19 cellular contexts compared by ENCODE assay signal in the genomic region with DNA sequence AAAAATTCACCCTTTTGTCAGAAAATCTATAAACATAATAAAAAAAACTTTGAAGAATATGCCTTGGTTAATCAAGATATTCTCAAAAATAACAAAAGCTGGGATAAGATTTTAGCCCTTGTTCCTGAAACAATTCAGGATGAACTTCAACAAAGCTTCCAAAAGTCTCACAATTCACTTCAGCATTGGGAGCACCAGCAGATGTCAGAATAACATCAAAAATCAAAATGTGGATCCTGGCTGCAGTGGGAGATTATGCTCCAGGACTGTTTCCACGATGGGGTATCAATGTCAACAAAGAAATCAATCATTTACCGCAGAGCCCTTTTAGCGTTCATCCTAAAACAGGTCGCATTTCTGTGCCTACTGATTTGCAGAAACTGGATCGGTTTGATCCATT. TPM values are rescaled to one million over a fixed set of nuclear protein-coding genes. Genes with fewer than 3 reads are reported as not detected.
"Had no signal": no experiment of that assay in that cellular context is flagged by ENCODE, and none has a peak within 500 bp of the region (broad histone marks: within the 10 kb centered on the region; RNA-seq: fewer than 3 reads in every experiment).

No MANE protein-coding gene starts in this region.

- H3K4me3 ChIP-seq: coronary artery, esophagus squamous epithelium, mucosa of descending colon, sigmoid colon, thoracic aorta had no signal

- H3K27me3 ChIP-seq: esophagus squamous epithelium, sigmoid colon had no signal

- H3K27ac ChIP-seq: coronary artery, esophagus squamous epithelium, sigmoid colon, thoracic aorta had no signal

- ATAC-seq: activated CD4-positive, alpha-beta T cell treated with anti-CD3 and anti-CD28 coated beads for 36 hours; activated CD8-positive, alpha-beta memory T cell treated with anti-CD3 and anti-CD28 coated beads, Interleukin-2, amount 10 ng/mL, durations not matched to agents 7 days and 5 days; activated T-helper 17 cell treated with anti-CD3 and anti-CD28 coated beads, Interleukin-2, amount 50 U/mL, for 72 hours; left lobe of liver; mucosa of descending colon; stimulated activated memory B cell treated with anti-CD40 and anti-IgM and Interleukin-4, amounts not matched to agents 10 μg/mL and 1 μg/mL and 100 μg/mL, for 72 hours; WTC11 had no signal

- DNase-seq: activated CD4-positive, alpha-beta memory T cell treated with anti-CD3 and anti-CD28 coated beads, Interleukin-2, amount 10 ng/mL, durations not matched to agents 7 days and 5 days; activated CD4-positive, alpha-beta T cell treated with anti-CD3 and anti-CD28 coated beads for 36 hours; activated CD8-positive, alpha-beta memory T cell treated with anti-CD3 and anti-CD28 coated beads, Interleukin-2, amount 10 ng/mL, durations not matched to agents 7 days and 5 days; activated naive CD4-positive, alpha-beta T cell; activated naive CD8-positive, alpha-beta T cell treated with anti-CD3 and anti-CD28 coated beads, Interleukin-2, amount 10 ng/mL, durations not matched to agents 7 days and 5 days; amygdala; esophagus squamous epithelium; mucosa of descending colon; naive B cell; sigmoid colon; stimulated activated CD4-positive, alpha-beta T cell treated with anti-CD3 and anti-CD28 coated beads, Interleukin-4, amount 100 ng/mL, for 4 hours had no signal

- H3K4me1 ChIP-seq: esophagus squamous epithelium had no signal

RNA-seq across cellular contexts. Expression of a gene that starts 35.5 kb away (rescaled TPM):
- total RNA-seq: cardiac septum, left lobe of liver, thoracic aorta, ureter had no signal
